In the genomic region with DNA sequence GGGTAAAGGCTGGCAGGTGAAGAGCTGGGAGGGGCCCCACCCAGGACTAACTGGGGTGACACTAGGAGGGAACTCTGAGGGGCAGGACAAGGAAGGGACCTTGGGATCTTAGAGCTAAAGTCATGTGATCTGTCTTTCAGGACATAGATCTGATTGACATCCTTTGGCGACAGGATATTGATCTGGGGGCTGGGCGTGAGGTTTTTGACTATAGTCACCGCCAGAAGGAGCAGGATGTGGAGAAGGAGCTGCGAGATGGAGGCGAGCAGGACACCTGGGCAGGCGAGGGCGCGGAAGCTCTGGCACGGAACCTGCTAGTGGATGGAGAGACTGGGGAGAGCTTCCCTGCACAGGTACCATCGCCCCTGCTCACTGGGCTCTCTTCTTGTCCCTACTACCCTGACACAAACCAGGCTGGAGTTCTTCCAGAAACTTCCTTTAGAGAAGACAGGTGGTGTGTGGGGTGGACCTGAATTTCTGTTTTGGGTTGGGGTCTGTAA, we compare ENCODE assay signal across 10 cellular contexts. TPM values are rescaled to one million over a fixed set of nuclear protein-coding genes. Genes with fewer than 3 reads are reported as not detected.
A peak's percentile ranks its signal among the peaks of the same experiment; 100 is the strongest.
DNase-seq lines count a peak whose midpoint lies in the region; ATAC-seq, FAIRE-seq and TF ChIP-seq lines count a peak whose summit lies in the region.
"Had no signal": no experiment of that assay in that cellular context is flagged by ENCODE, and none has a peak within 500 bp of the region (broad histone marks: within the 10 kb centered on the region; RNA-seq: fewer than 3 reads in every experiment).

No MANE protein-coding gene starts in this region.

- CTCF ChIA-PET in CD4-positive, alpha-beta memory T cell (lab: Charles Lee; ENCODE audit: partially characterized antibody), result no interaction called here

- H3K27ac ChIP-seq in CD4-positive, alpha-beta memory T cell (ENCODE audit: low read depth, low read length), result no peak overlapping the region
- H3K27ac ChIP-seq in KMS-11, result peak overlapping the region; percentile 76

- H4K20me1 ChIP-seq in KMS-11 (ENCODE audit: insufficient read depth), result no peaks in the 10 kb centered on the region

- H3K79me2 ChIP-seq in KMS-11 (ENCODE audit: insufficient read depth, low read depth), result peaks cover 72% of the 10 kb centered on the region

- peak overlapping the region in 6 of 7 donors; percentile 39 to 88 (median 79) for H3K27ac Mint-ChIP-seq in CD4-positive, alpha-beta memory T cell
- peak overlapping the region; percentile 100 for H3K27ac Mint-ChIP-seq in chondrocyte (ENCODE audit: unreplicated experiment)
- H3K27ac Mint-ChIP-seq in neural crest cell (ENCODE audit: unreplicated experiment), result peak overlapping the region; percentile 94

- H2AFZ ChIP-seq in KMS-11 (ENCODE audit: low read depth), result no peak overlapping the region

- intact Hi-C loops in CD4-positive, alpha-beta memory T cell (cut with micrococcal nuclease), result no loop called here

- ATAC-seq in GM21825 (IDR thresholded peaks at IDR 0.05; ENCODE audit: unreplicated experiment) (no peak), HG02938 (IDR thresholded peaks at IDR 0.05; ENCODE audit: unreplicated experiment) (no peak)

- peaks cover 43 to 79% of the 10 kb centered on the region in 2 donors for H3K36me3 Mint-ChIP-seq in CD4-positive, alpha-beta memory T cell
- peaks cover 52% of the 10 kb centered on the region for H3K36me3 Mint-ChIP-seq in chondrocyte (ENCODE audit: low read depth)
- peaks cover 15% of the 10 kb centered on the region for H3K36me3 Mint-ChIP-seq in neural crest cell (ENCODE audit: low read depth)

- no peak for TF ChIP-seq CTCF in KMS-11 (conservative IDR thresholded peaks at IDR 0.05; ENCODE audit: low read depth, low read length)
- no peak for TF ChIP-seq CTCF in chondrocyte (IDR thresholded peaks at IDR 0.05)
- no peak for TF ChIP-seq CTCF in neural crest cell (conservative IDR thresholded peaks at IDR 0.05)
- TF ChIP-seq CTCF in foreskin fibroblast (IDR thresholded peaks at IDR 0.05; ENCODE audit: low read depth, low read length), result no peak

- POLR2A ChIA-PET in CD4-positive, alpha-beta memory T cell (lab: Charles Lee; ENCODE audit: partially characterized antibody), result no interaction called here

- H3K27me3 Mint-ChIP-seq in CD4-positive, alpha-beta memory T cell, result no peaks in the 10 kb centered on the region
- H3K27me3 Mint-ChIP-seq in chondrocyte (ENCODE audit: low read depth) (no peaks in the 10 kb centered on the region), neural crest cell (ENCODE audit: low read depth) (no peaks in the 10 kb centered on the region)

- DNase-seq in CD4-positive, alpha-beta memory T cell, result no peak
- DNase-seq in chondrocyte (ENCODE audit: low spot score), result no peak
- DNase-seq in neural crest cell (ENCODE audit: low read depth, low spot score), result no peak
- DNase-seq in foreskin fibroblast, result no peak
- no peak for DNase-seq in RCC 7860 (ENCODE audit: low spot score)

- H3K4me3 Mint-ChIP-seq in CD4-positive, alpha-beta memory T cell, result no peak overlapping the region
- H3K4me3 Mint-ChIP-seq in chondrocyte (ENCODE audit: unreplicated experiment) (peak overlapping the region; percentile 94), neural crest cell (peak overlapping the region; percentile 62)

- H3K4me1 ChIP-seq in CD4-positive, alpha-beta memory T cell (ENCODE audit: insufficient read depth, low read length), result peaks cover 29% of the 10 kb centered on the region
- H3K4me1 ChIP-seq in KMS-11 (ENCODE audit: low read depth, poor library complexity, severe bottlenecking), result peaks cover 77% of the 10 kb centered on the region

- H3K27me3 ChIP-seq in CD4-positive, alpha-beta memory T cell (ENCODE audit: insufficient read depth, low read length), result no peaks in the 10 kb centered on the region
- H3K27me3 ChIP-seq in KMS-11 (ENCODE audit: insufficient read depth, low read depth), result no peaks in the 10 kb centered on the region
- H3K27me3 ChIP-seq: right atrium auricular region had no signal

- H3K9me3 ChIP-seq in CD4-positive, alpha-beta memory T cell (ENCODE audit: control insufficient read depth in 1 of 2, low read length in 2 of 2), result no peaks in the 10 kb centered on the region
- H3K9me3 ChIP-seq: right atrium auricular region had no signal

- peaks cover 77% of the 10 kb centered on the region for H3K36me3 ChIP-seq in CD4-positive, alpha-beta memory T cell (ENCODE audit: insufficient read depth, low read length)
- H3K36me3 ChIP-seq in KMS-11 (ENCODE audit: insufficient read depth), result peaks cover 11% of the 10 kb centered on the region; the same call in 1 of the 2 replicates

- no peak for FAIRE-seq in RCC 7860 (lab: Jason Lieb, UNC)
- FAIRE-seq: islet of Langerhans had no signal

- H3K4me3 ChIP-seq in CD4-positive, alpha-beta memory T cell (ENCODE audit: low read length in 2 of 2), result no peak overlapping the region
- H3K4me3 ChIP-seq in KMS-11 (IDR thresholded peaks at IDR 0.05; ENCODE audit: insufficient read depth, low read depth, low read length), result no peak overlapping the region
- no peak overlapping the region for H3K4me3 ChIP-seq in foreskin fibroblast (ENCODE audit: low read depth in 1 of 2, low read length in 2 of 2)
- H3K4me3 ChIP-seq: right atrium auricular region had no signal

- H3K4me1 Mint-ChIP-seq in CD4-positive, alpha-beta memory T cell, result peaks cover 22 to 49% (median 29%) of the 10 kb centered on the region in 4 donors
- peaks cover 81% of the 10 kb centered on the region for H3K4me1 Mint-ChIP-seq in chondrocyte (ENCODE audit: low read depth)
- H3K4me1 Mint-ChIP-seq in neural crest cell, result peaks cover 50% of the 10 kb centered on the region

- H3K9me3 Mint-ChIP-seq in CD4-positive, alpha-beta memory T cell, result no peaks in the 10 kb centered on the region
- H3K9me3 Mint-ChIP-seq in chondrocyte (ENCODE audit: low read depth) (no peaks in the 10 kb centered on the region), neural crest cell (no peaks in the 10 kb centered on the region)

- peak overlapping the region; percentile 89 for H3K4me2 ChIP-seq in KMS-11

- peak overlapping the region; percentile 58; the same call in 1 of the 2 replicates for H3K9ac ChIP-seq in KMS-11

RNA-seq across cellular contexts. Expression of a gene that starts 8.1 kb away (rescaled TPM):
- total RNA-seq in CD4-positive, alpha-beta memory T cell, result 10 to 100 TPM; 53.5 to 62.5 TPM
- 10 to 100 TPM in 1 of 2 donors, 1 to 10 TPM in 1; 2.9 to 16.2 TPM for polyA plus RNA-seq in CD4-positive, alpha-beta memory T cell
- total RNA-seq in chondrocyte (290 to 445 TPM (median 444 TPM) in 3 replicates), neural crest cell (121 and 131 TPM in 2 replicates)

RNA-seq across cellular contexts. Expression of a gene that starts 18.7 kb away (rescaled TPM):
- 1 to 10 TPM; 1.9 to 2.0 TPM for total RNA-seq in CD4-positive, alpha-beta memory T cell
- polyA plus RNA-seq in CD4-positive, alpha-beta memory T cell, result 1 to 10 TPM; 1.6 to 1.9 TPM
- 157 to 228 TPM (median 219 TPM) in 3 replicates for total RNA-seq in chondrocyte
- 4.0 and 4.1 TPM in 2 replicates for total RNA-seq in neural crest cell

RNA-seq across cellular contexts. Expression of a gene that starts 45.0 kb away (rescaled TPM):
- total RNA-seq in CD4-positive, alpha-beta memory T cell, result 10 to 100 TPM; 33.9 to 37.1 TPM
- 10 to 100 TPM; 10.1 to 19.8 TPM for polyA plus RNA-seq in CD4-positive, alpha-beta memory T cell
- total RNA-seq in chondrocyte (73.6 to 78.2 TPM (median 74.9 TPM) in 3 replicates), neural crest cell (210 and 216 TPM in 2 replicates)

RNA-seq across cellular contexts. Expression of a gene that starts 51.3 kb away (rescaled TPM):
- 10 to 100 TPM; 20.8 to 22.0 TPM for total RNA-seq in CD4-positive, alpha-beta memory T cell
- polyA plus RNA-seq in CD4-positive, alpha-beta memory T cell, result 10 to 100 TPM; 17.9 to 18.1 TPM
- total RNA-seq in chondrocyte, result 22.3 to 24.7 TPM (median 22.5 TPM) in 3 replicates
- total RNA-seq in neural crest cell, result 22.6 and 25.8 TPM in 2 replicates

Comparison
In these comparisons a context has a peak if more than half of its experiments do, and no peak if none do; other contexts are left out.
1. H3K4me3 Mint-ChIP-seq: peak in chondrocyte (single experiment) and neural crest cell (single experiment); none in CD4-positive, alpha-beta memory T cell (0 of 8).
2. RNA of a gene that starts 18.7 kb away (total RNA-seq): 157 to 228 TPM in chondrocyte; 4.0 to 4.1 TPM in neural crest cell and 1.9 to 2.0 TPM in CD4-positive, alpha-beta memory T cell; every median in the first group is over 10 times any median in the second.
3. Peak in every context shown above with its lines, with median percentiles within 50 percentile points of each other: H3K27ac Mint-ChIP-seq.